Comparison of ENCODE assay signal across 1 cellular context in genomic region chr17:38585056-38585804, GRCh38.
TF ChIP-seq lines count a peak whose summit lies in the region.

No MANE protein-coding gene starts in this region.

TF ChIP-seq in HepG2, 621 proteins besides CTCF, POLR2A, EP300 and RAD21 (continued from another document):
- TF ChIP-seq BCLAF1 (IDR thresholded peaks at IDR 0.05) (no peak), ZHX1 (CRISPR knock-in tag; IDR thresholded peaks at IDR 0.05; ENCODE audit: low read depth) (no peak), MAFG (CRISPR knock-in tag; IDR thresholded peaks at IDR 0.05) (no peak), THAP9 (CRISPR knock-in tag; IDR thresholded peaks at IDR 0.05; ENCODE audit: borderline replicate concordance) (peak; percentile 49; the same call in 1 of the 2 replicates)
TF ChIP-seq in HepG2: peak in this region for 65.
